ENCODE assay signal across 7 cellular contexts in genomic region chr11:84255483-84255882, GRCh38.
"Had no signal": no experiment of that assay in that cellular context is flagged by ENCODE, and none has a peak within 500 bp of the region (broad histone marks: within the 10 kb centered on the region; RNA-seq: fewer than 3 reads in every experiment).

No MANE protein-coding gene starts in this region.

- H3K4me3 ChIP-seq: GM23248 had no signal

- DNase-seq: GM23248, GOT3, H9, HCEC 1CT, KG1 had no signal

- FAIRE-seq: H54 had no signal

- H3K9ac ChIP-seq: GM23248 had no signal

- H2AFZ ChIP-seq: GM23248 had no signal

- H3K27ac ChIP-seq: GM23248, HL-60 had no signal
